Comparison of ENCODE assay signal across 1 cellular context in the genomic region with DNA sequence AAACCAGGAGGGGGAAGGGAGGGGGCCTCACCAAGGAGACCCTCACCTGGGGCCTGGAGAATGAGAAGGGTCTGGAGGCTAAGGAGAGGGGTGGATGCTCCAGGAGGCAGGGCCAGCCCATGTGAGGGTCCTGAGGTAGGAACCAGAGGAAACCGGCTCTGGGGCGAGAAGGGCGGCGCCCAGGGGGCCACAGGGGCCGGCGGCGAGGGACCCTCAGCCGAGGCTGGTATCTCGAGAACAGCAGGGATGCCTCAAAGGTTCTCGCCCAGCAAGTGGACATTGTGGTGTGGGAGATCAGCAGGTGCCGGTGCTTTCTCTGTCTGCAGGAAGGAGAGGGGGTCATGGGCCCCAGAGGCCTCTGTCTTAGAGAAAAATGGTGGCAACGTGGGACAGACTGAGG.
TF ChIP-seq lines count a peak whose summit lies in the region.

No MANE protein-coding gene starts in this region.

TF ChIP-seq in H1, 55 proteins besides CTCF, POLR2A, EP300 and RAD21 (continued from another document):
- TF ChIP-seq CHD2 (IDR thresholded peaks at IDR 0.05; ENCODE audit: low read length) (no peak), CBX8 (IDR thresholded peaks at IDR 0.05; ENCODE audit: borderline replicate concordance, low read depth, low read length) (no peak), SP2 (IDR thresholded peaks at IDR 0.05; ENCODE audit: low read length) (no peak), BCL11A (IDR thresholded peaks at IDR 0.05; ENCODE audit: low read depth in 2 of 2, low read length in 2 of 2) (no peak), MAFK (IDR thresholded peaks at IDR 0.05; ENCODE audit: low read depth, low read length) (no peak), RNF2 (IDR thresholded peaks at IDR 0.05; ENCODE audit: borderline replicate concordance, low read depth, low read length, missing control alignments, poor library complexity, severe bottlenecking) (no peak), CHD1 (IDR thresholded peaks at IDR 0.05; ENCODE audit: low read depth, low read length) (no peak), CTBP2 (IDR thresholded peaks at IDR 0.05; ENCODE audit: borderline replicate concordance, insufficient read depth, insufficient read length, low read length) (no peak)
TF ChIP-seq in H1: peak in this region for 0.
